12 cellular contexts compared by ENCODE assay signal in the genomic region with DNA sequence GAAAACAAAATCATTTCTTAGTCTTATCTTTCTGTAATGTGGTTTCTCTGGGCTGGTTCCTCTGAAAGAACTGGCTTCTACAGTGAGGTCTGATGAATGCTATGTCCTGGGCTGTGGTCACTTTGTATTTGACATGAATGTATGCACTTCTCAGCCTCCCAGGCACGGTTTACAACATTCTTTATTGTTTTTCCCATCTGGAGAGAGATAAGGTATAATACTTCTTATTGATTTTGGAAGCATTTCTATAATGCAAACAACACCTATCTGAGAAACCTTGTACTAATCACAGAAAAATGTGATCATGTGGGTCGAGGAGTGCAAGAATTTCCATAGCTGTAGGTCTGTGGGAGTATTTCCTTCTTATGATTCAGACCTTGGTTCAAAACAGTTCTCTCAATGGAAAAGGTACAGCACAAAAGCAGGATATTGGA. TPM values are rescaled to one million over a fixed set of nuclear protein-coding genes. Genes with fewer than 3 reads are reported as not detected.
DNase-seq lines count a peak whose midpoint lies in the region; ATAC-seq and TF ChIP-seq lines count a peak whose summit lies in the region.
"Had no signal": no experiment of that assay in that cellular context is flagged by ENCODE, and none has a peak within 500 bp of the region (broad histone marks: within the 10 kb centered on the region; RNA-seq: fewer than 3 reads in every experiment).

No MANE protein-coding gene starts in this region.

- TF ChIP-seq CTCF in Calu3 (IDR thresholded peaks at IDR 0.05; ENCODE audit: unreplicated experiment) (no peak), epithelial cell of proximal tubule (conservative IDR thresholded peaks at IDR 0.05; ENCODE audit: low read depth, low read length) (no peak)

- H2AK5ac ChIP-seq in trophoblast cell (ENCODE audit: low read length), result no peak overlapping the region

- no peaks in the 10 kb centered on the region for H3K9me3 ChIP-seq in trophoblast cell (ENCODE audit: insufficient read depth, low read depth, low read length)

- no peak overlapping the region for H2AFZ ChIP-seq in trophoblast cell (ENCODE audit: insufficient read depth, low read length, poor library complexity)

- no peak overlapping the region for H3K4me2 ChIP-seq in trophoblast cell (ENCODE audit: low read length)

- no peak overlapping the region for H2BK120ac ChIP-seq in trophoblast cell (ENCODE audit: insufficient read depth, low read length, poor library complexity)

- H3K27me3 Mint-ChIP-seq in Calu3 (ENCODE audit: unreplicated experiment), result no peaks in the 10 kb centered on the region

- DNase-seq in Calu3 (peak; percentile 60), RPMI7951 (ENCODE audit: low read depth) (peak; percentile 85), epithelial cell of proximal tubule (ENCODE audit: low read depth) (peak; percentile 82), trophoblast cell (peak; percentile 62 to 87), NCI-H1930 (lab: John Stamatoyannopoulos, UW) (no peak), cerebellar nuclear complex (lab: John Stamatoyannopoulos, UW) (no peak)
- no peak for DNase-seq in stimulated activated CD8-positive, alpha-beta memory T cell treated with anti-CD3 and anti-CD28 coated beads, Interleukin-4, amount 100 ng/mL, for 48 hours
- DNase-seq: activated T-cell treated with anti-CD3 and anti-CD28 coated beads, Interleukin-2, amount 50 U/mL, for 4 hours; CD4-positive, alpha-beta memory T cell; NCI-H82; nucleus accumbens had no signal

- H3K36me3 Mint-ChIP-seq in Calu3 (ENCODE audit: insufficient read depth, unreplicated experiment), result peaks cover 12% of the 10 kb centered on the region
- H3K36me3 Mint-ChIP-seq: CD4-positive, alpha-beta memory T cell had no signal

- H2BK12ac ChIP-seq in trophoblast cell (ENCODE audit: low read length), result no peak overlapping the region

- H2BK5ac ChIP-seq in trophoblast cell (ENCODE audit: low read depth, low read length, poor library complexity), result no peak overlapping the region

- CTCF ChIA-PET in Calu3 (lab: Charles Lee), result interaction anchor here (0.7 to 1.5 kb wide), 5 partner anchors 20 to 133 kb away, joined by 3 to 7 read pairs (median 4); no protein-coding TSS in a partner anchor

- H4K91ac ChIP-seq in trophoblast cell (ENCODE audit: low read depth, low read length), result no peak overlapping the region

- no peaks in the 10 kb centered on the region for H3K79me2 ChIP-seq in trophoblast cell (ENCODE audit: control insufficient read depth, insufficient read depth, low read length, poor library complexity)

- H3K14ac ChIP-seq in trophoblast cell (ENCODE audit: low read length), result no peak overlapping the region

- no peak overlapping the region for H4K12ac ChIP-seq in trophoblast cell (ENCODE audit: low read depth, low read length)

- H3K4me1 ChIP-seq in trophoblast cell (ENCODE audit: control insufficient read depth in 1 of 2, insufficient read depth in 2 of 2, low read length in 2 of 2), result peaks cover 0 to 2% of the 10 kb centered on the region in 2 experiments

- no peaks in the 10 kb centered on the region for H3K79me1 ChIP-seq in trophoblast cell (ENCODE audit: low read length)

- H3K27me3 ChIP-seq in trophoblast cell (ENCODE audit: insufficient read depth, low read length), result no peaks in the 10 kb centered on the region

- no peak overlapping the region for H3K23ac ChIP-seq in trophoblast cell (ENCODE audit: low read length)

- WGBS in trophoblast cell (ENCODE audit: extremely low coverage, insufficient coverage, insufficient read length), result no CpG with 5 or more reads among the region's 2 CpGs

- no TSS peak for BruUV-seq in Calu3 (replicated peaks; lab: Mats Ljungman, UMichigan)

- no peak overlapping the region for H3K9ac ChIP-seq in trophoblast cell (ENCODE audit: low read length)

- intact Hi-C loops in Calu3 (cut with micrococcal nuclease; ENCODE audit: unreplicated experiment), result loop anchor here (1.0 to 10.0 kb wide), 8 partner anchors 21 to 1027 kb away; no protein-coding TSS in a partner anchor

- peak overlapping the region; percentile 10 for H3K4me3 Mint-ChIP-seq in Calu3 (ENCODE audit: low read depth, unreplicated experiment)
- H3K4me3 Mint-ChIP-seq: activated T-cell treated with anti-CD3 and anti-CD28 coated beads, Interleukin-2, amount 50 U/mL, for 4 hours; CD4-positive, alpha-beta memory T cell had no signal

- no peak for ATAC-seq in HG03469 (IDR thresholded peaks at IDR 0.05; ENCODE audit: unreplicated experiment)
- ATAC-seq: activated T-cell treated with anti-CD3 and anti-CD28 coated beads, Interleukin-2, amount 50 U/mL, for 4 hours had no signal

- peak overlapping the region; percentile 87 for H3K27ac Mint-ChIP-seq in Calu3 (ENCODE audit: unreplicated experiment)
- H3K27ac Mint-ChIP-seq: CD4-positive, alpha-beta memory T cell had no signal

- no peak overlapping the region for H3K27ac ChIP-seq in trophoblast cell (ENCODE audit: low read depth, low read length)

- no peak overlapping the region for H3K4ac ChIP-seq in trophoblast cell (ENCODE audit: low read depth, low read length)

- H3K4me1 Mint-ChIP-seq in Calu3 (ENCODE audit: low read depth, unreplicated experiment), result peaks cover 57% of the 10 kb centered on the region
- H3K4me1 Mint-ChIP-seq: CD4-positive, alpha-beta memory T cell had no signal

- H3K36me3 ChIP-seq in trophoblast cell (ENCODE audit: control insufficient read depth in 1 of 2, insufficient read depth in 2 of 2, low read length in 2 of 2), result no peaks in the 10 kb centered on the region

- H3K18ac ChIP-seq in trophoblast cell (ENCODE audit: low read length), result no peak overlapping the region

- H3K4me3 ChIP-seq in epithelial cell of proximal tubule (ENCODE audit: low read depth, low read length) (no peak overlapping the region), trophoblast cell (ENCODE audit: low read depth, low read length) (no peak overlapping the region)

- H4K8ac ChIP-seq in trophoblast cell (ENCODE audit: low read depth, low read length), result no peak overlapping the region

- H3K9me3 Mint-ChIP-seq in Calu3 (ENCODE audit: low read depth, unreplicated experiment), result peaks cover 4% of the 10 kb centered on the region
- H3K9me3 Mint-ChIP-seq: activated T-cell treated with anti-CD3 and anti-CD28 coated beads, Interleukin-2, amount 50 U/mL, for 4 hours; CD4-positive, alpha-beta memory T cell had no signal

RNA-seq across cellular contexts. Expression of gene ACTBL2, which starts 46.9 kb away (rescaled TPM):
- total RNA-seq in Calu3 (2022), result 0.42 and 0.45 TPM in 2 replicates
- total RNA-seq in RPMI7951 (2014; rRNA removed; shearing (Covaris generic)), result 0.10 and 0.24 TPM in 2 replicates
- 2.2 and 2.3 TPM in 2 replicates for total RNA-seq in epithelial cell of proximal tubule
- 0.99 and 1.1 TPM in 2 replicates for polyA plus RNA-seq in trophoblast cell (2013)
- total RNA-seq: activated T-cell treated with anti-CD3 and anti-CD28 coated beads, Interleukin-2, amount 50 U/mL, for 4 hours; CD4-positive, alpha-beta memory T cell had no signal
- polyA plus RNA-seq: CD4-positive, alpha-beta memory T cell had no signal

Comparison
In these comparisons a context has a peak if more than half of its experiments do, and no peak if none do; other contexts are left out.
1. DNase-seq: peak in Calu3 (single experiment), RPMI7951 (single experiment), epithelial cell of proximal tubule (single experiment) and trophoblast cell (2 of 2); none in NCI-H1930 (0 of 2), stimulated activated CD8-positive, alpha-beta memory T cell treated with anti-CD3 and anti-CD28 coated beads, Interleukin-4, amount 100 ng/mL, for 48 hours (single experiment) and cerebellar nuclear complex (0 of 2).